ENCODE assay signal across 1 cellular context in genomic region chr2:234254783-234255521, GRCh38.
TF ChIP-seq lines count a peak whose summit lies in the region.

No MANE protein-coding gene starts in this region.

TF ChIP-seq in WTC11, 78 proteins besides CTCF, POLR2A, EP300 and RAD21 (continued from another document):
- TF ChIP-seq TP53 (CRISPR knock-in tag; IDR thresholded peaks at IDR 0.05) (no peak), MLX (CRISPR knock-in tag; IDR thresholded peaks at IDR 0.05) (no peak), GTF2I (CRISPR knock-in tag; conservative IDR thresholded peaks at IDR 0.05) (no peak), ELF4 (CRISPR knock-in tag; IDR thresholded peaks at IDR 0.05; ENCODE audit: low read depth) (no peak), ZNF423 (CRISPR knock-in tag; IDR thresholded peaks at IDR 0.05) (no peak)
